In genomic region chr7:102478314-102479206, GRCh38 we compare ENCODE assay signal across 8 cellular contexts. TPM values are rescaled to one million over a fixed set of nuclear protein-coding genes. Genes with fewer than 3 reads are reported as not detected.
A peak's percentile ranks its signal among the peaks of the same experiment; 100 is the strongest.
DNase-seq lines count a peak whose midpoint lies in the region; ATAC-seq, FAIRE-seq and TF ChIP-seq lines count a peak whose summit lies in the region.
"Not testable (repeated sequence)": the region's sequence is repeated elsewhere in the genome, so short reads cannot be mapped to it uniquely, and the experiment has no call there.

TSS of gene POLR2J (minus strand) at chr7:102478922. CDS start at chr7:102478860, 62 bp downstream.

- intact Hi-C loops in Right ventricle myocardium superior (cut with DNase I); pancreas (cut with DNase I): not testable (repeated sequence)

- TF ChIP-seq CTCF in pancreas (IDR thresholded peaks at IDR 0.05) = peak in 3 of 4 donors; percentile 23 to 50 (median 42)

- H3K36me3 ChIP-seq in adipocyte (ENCODE audit: control insufficient read depth, insufficient read depth, low read length, severe bottlenecking); pancreas: not testable (repeated sequence)

- not testable (repeated sequence) for H3K27ac ChIP-seq in pancreas

- peak within 1 kb of the TSS; percentile 50 for H3K4me3 ChIP-seq in adipocyte (ENCODE audit: low read length)
- H3K4me3 ChIP-seq in pancreas = peak within 1 kb of the TSS in 3 of 4 donors; percentile 18 to 39 (median 37)

- not testable (repeated sequence) for H3K4me1 ChIP-seq in adipocyte (ENCODE audit: control insufficient read depth, insufficient read depth, low read length); pancreas

- H3K27me3 ChIP-seq in adipocyte (replicated peaks; ENCODE audit: control insufficient read depth, insufficient read depth, low read length); pancreas: not testable (repeated sequence)

- ATAC-seq in GM21717 (IDR thresholded peaks at IDR 0.05; ENCODE audit: unreplicated experiment) = peak; percentile 75
- ATAC-seq in HG03558 (IDR thresholded peaks at IDR 0.05; ENCODE audit: extremely low read depth, unreplicated experiment) = peak; percentile 57
- ATAC-seq in Right ventricle myocardium superior (ENCODE audit: poor library complexity) = peak; percentile 97
- peak; percentile 94 to 97 (median 96) for ATAC-seq in pancreas

- H3K9ac ChIP-seq in adipocyte (ENCODE audit: low read length) = peak within 1 kb of the TSS; percentile 56

- not testable (repeated sequence) for H3K9me3 ChIP-seq in adipocyte (ENCODE audit: control insufficient read depth, low read length); pancreas

- WGBS in pancreas, 2 donors = 0% methylated on average over 18 to 53 of the region's 72 CpGs

- not testable (repeated sequence) for FAIRE-seq in pancreas (lab: Jason Lieb, UNC)

- DNase-seq in EL (peak; percentile 39), T-helper 9 cell (peak; percentile 59), adipocyte (ENCODE audit: low read depth) (peak; percentile 52), Right ventricle myocardium superior (peak; percentile 96), pancreas (peak; percentile 65 to 95 (median 90))
- DNase-seq in stimulated activated CD8-positive, alpha-beta memory T cell treated with anti-CD3 and anti-CD28 coated beads, Interleukin-7, amount 100 ng/mL, for 48 hours (ENCODE audit: extremely low read depth in 1 of 2, low read depth in 1 of 2) = peak; percentile 78 to 96

RNA-seq across cellular contexts. Expression of gene POLR2J, which starts in this region (rescaled TPM):
- 51.3 TPM for total RNA-seq in Right ventricle myocardium superior
- total RNA-seq in pancreas = 10 to 100 TPM; 16.5 to 20.6 (median 17.7) TPM
- 10 to 100 TPM; 56.3 to 59.8 TPM for polyA plus RNA-seq in pancreas

Comparison
In these comparisons a context has a peak if more than half of its experiments do, and no peak if none do; other contexts are left out.
1. DNase-seq: peak in every context shown above with its lines; median percentile 96 in Right ventricle myocardium superior; 90 in pancreas; 87 in stimulated activated CD8-positive, alpha-beta memory T cell treated with anti-CD3 and anti-CD28 coated beads, Interleukin-7, amount 100 ng/mL, for 48 hours; 59 in T-helper 9 cell; 52 in adipocyte; 39 in EL.